ENCODE assay signal across 16 cellular contexts in genomic region chr2:14094592-14094991, GRCh38.
"Had no signal": no experiment of that assay in that cellular context is flagged by ENCODE, and none has a peak within 500 bp of the region (broad histone marks: within the 10 kb centered on the region; RNA-seq: fewer than 3 reads in every experiment).

No MANE protein-coding gene starts in this region.

- DNase-seq: activated CD4-positive, alpha-beta T cell treated with anti-CD3 and anti-CD28 coated beads for 36 hours; activated CD4-positive, alpha-beta T cell treated with anti-CD3 and anti-CD28 coated beads, Interleukin-2, amount 50 U/mL, for 48 hours; activated naive CD8-positive, alpha-beta T cell treated with anti-CD3 and anti-CD28 coated beads, Interleukin-2, amount 10 ng/mL, durations not matched to agents 7 days and 5 days; activated T-cell treated with anti-CD3 and anti-CD28 coated beads for 4 hours; amygdala; foreskin keratinocyte; left cardiac atrium; mesenchymal stem cell; mucosa of descending colon; naive B cell; stimulated activated naive CD8-positive, alpha-beta T cell treated with anti-CD3 and anti-CD28 coated beads, Interleukin-15, Interleukin-2, amounts not matched to agents 100 U/mL and 50 U/mL, for 24 hours; substantia nigra; tibial artery had no signal

- H3K4me2 ChIP-seq: hepatocyte had no signal

- H3K9me3 ChIP-seq: mucosa of descending colon had no signal

- H3K79me2 ChIP-seq: hepatocyte had no signal

- H3K36me3 ChIP-seq: tibial artery had no signal

- FAIRE-seq: islet of Langerhans had no signal

- H3K27me3 ChIP-seq: foreskin keratinocyte, hepatocyte, tibial artery had no signal

- H3K27ac ChIP-seq: foreskin keratinocyte, hepatocyte, tibial artery had no signal

- H2AFZ ChIP-seq: hepatocyte had no signal

- H3K4me1 ChIP-seq: foreskin keratinocyte, tibial artery had no signal

- H3K4me3 ChIP-seq: hepatocyte, mucosa of descending colon, tibial artery had no signal

- ATAC-seq: activated CD4-positive, alpha-beta T cell treated with anti-CD3 and anti-CD28 coated beads for 36 hours; foreskin keratinocyte; left cardiac atrium; mucosa of descending colon; right cardiac atrium; stimulated activated naive CD8-positive, alpha-beta T cell treated with anti-CD3 and anti-CD28 coated beads, Interleukin-15, Interleukin-2, amounts not matched to agents 100 U/mL and 50 U/mL, for 24 hours had no signal
